Comparison of ENCODE assay signal across 8 cellular contexts in genomic region chr11:73383249-73384126, GRCh38. TPM values are rescaled to one million over a fixed set of nuclear protein-coding genes. Genes with fewer than 3 reads are reported as not detected.
A peak's percentile ranks its signal among the peaks of the same experiment; 100 is the strongest.
DNase-seq lines count a peak whose midpoint lies in the region; ATAC-seq and TF ChIP-seq lines count a peak whose summit lies in the region.
"Had no signal": no experiment of that assay in that cellular context is flagged by ENCODE, and none has a peak within 500 bp of the region (broad histone marks: within the 10 kb centered on the region; RNA-seq: fewer than 3 reads in every experiment).

No MANE protein-coding gene starts in this region.

- H3K9me3 ChIP-seq in DND-41 (ENCODE audit: insufficient read depth, low read length, severe bottlenecking): no peaks in the 10 kb centered on the region
- no peaks in the 10 kb centered on the region for H3K9me3 ChIP-seq in neuronal stem cell (replicated peaks in 1 of 2; ENCODE audit: control insufficient read depth in 2 of 2, insufficient read depth in 1 of 2, low read depth in 1 of 2, low read length in 2 of 2)
- H3K9me3 ChIP-seq: heart left ventricle had no signal

- no peak overlapping the region for H2AFZ ChIP-seq in DND-41 (ENCODE audit: low read depth, low read length)
- H2AFZ ChIP-seq in neuronal stem cell (ENCODE audit: low read length): peak overlapping the region; percentile 15

- no peaks in the 10 kb centered on the region for H3K27me3 Mint-ChIP-seq in IgD-negative memory B cell

- H3K27me3 ChIP-seq in DND-41 (ENCODE audit: insufficient read depth, low read length, poor library complexity): no peaks in the 10 kb centered on the region
- no peaks in the 10 kb centered on the region for H3K27me3 ChIP-seq in neuronal stem cell (ENCODE audit: control insufficient read depth in 3 of 3, insufficient read depth in 3 of 3, low read depth in 1 of 3, low read length in 3 of 3)
- H3K27me3 ChIP-seq: heart left ventricle had no signal

- peak overlapping the region; percentile 77 for H2AK5ac ChIP-seq in neuronal stem cell (ENCODE audit: low read depth, low read length)

- no peak for TF ChIP-seq CTCF in DND-41 (IDR thresholded peaks at IDR 0.05; ENCODE audit: borderline replicate concordance, extremely low read depth, low read length, poor library complexity, severe bottlenecking)

- H3K36me3 Mint-ChIP-seq in IgD-negative memory B cell: no peaks in the 10 kb centered on the region

- no peak overlapping the region for H3K4me3 ChIP-seq in DND-41 (ENCODE audit: low read depth in 1 of 2, low read length in 2 of 2)
- H3K4me3 ChIP-seq in neuronal stem cell (ENCODE audit: low read length in 2 of 2): no peak overlapping the region

- no peaks in the 10 kb centered on the region for H3K9me3 Mint-ChIP-seq in IgD-negative memory B cell

- no peak overlapping the region for H3K4me2 ChIP-seq in DND-41 (ENCODE audit: insufficient read depth, low read length)
- no peak overlapping the region for H3K4me2 ChIP-seq in neuronal stem cell (ENCODE audit: insufficient read depth, low read length, poor library complexity, severe bottlenecking)

- H4K20me1 ChIP-seq in DND-41 (ENCODE audit: insufficient read depth, low read length): peaks cover 98% of the 10 kb centered on the region

- peak overlapping the region; percentile 63 for H3K18ac ChIP-seq in neuronal stem cell (ENCODE audit: low read length)

- no peak overlapping the region for H2BK12ac ChIP-seq in neuronal stem cell (ENCODE audit: low read length)

- H3K27ac ChIP-seq in DND-41 (ENCODE audit: low read length) (peak overlapping the region; percentile 43; the same call in 1 of the 2 replicates), neuronal stem cell (replicated peaks; ENCODE audit: low read length) (no peak overlapping the region)

- H3K4me1 ChIP-seq in DND-41 (ENCODE audit: insufficient read depth, low read length): peaks cover 54% of the 10 kb centered on the region
- H3K4me1 ChIP-seq in neuronal stem cell (ENCODE audit: control insufficient read depth in 2 of 2, insufficient read depth in 1 of 2, low read depth in 1 of 2, low read length in 2 of 2): peaks cover 27 to 30% of the 10 kb centered on the region in 2 donors

- no peak overlapping the region for H2BK5ac ChIP-seq in neuronal stem cell (ENCODE audit: low read length)

- H3K79me1 ChIP-seq in neuronal stem cell (ENCODE audit: low read depth, low read length): peaks cover 27% of the 10 kb centered on the region

- ATAC-seq in DND-41 (ENCODE audit: insufficient read depth, low read depth) (no peak), GM18502 (IDR thresholded peaks at IDR 0.05; ENCODE audit: poor library complexity, unreplicated experiment) (no peak)

- peak overlapping the region; percentile 38 for H2BK15ac ChIP-seq in neuronal stem cell (ENCODE audit: low read length)

- peak overlapping the region; percentile 99 to 100 (median 100) for H3K27ac Mint-ChIP-seq in IgD-negative memory B cell

- no peak overlapping the region for H3K4ac ChIP-seq in neuronal stem cell (ENCODE audit: low read length)

- no peak overlapping the region for H4K8ac ChIP-seq in neuronal stem cell (ENCODE audit: low read depth, low read length)

- H3K14ac ChIP-seq in neuronal stem cell (ENCODE audit: low read length): no peak overlapping the region

- no peak for DNase-seq in DND-41
- DNase-seq in dermis blood vessel endothelial cell: peak; percentile 61
- no peak for DNase-seq in neuronal stem cell (ENCODE audit: low spot score)
- no peak for DNase-seq in NCI-H1092 treated with DMSO at 0.1 percent for 48 hours (lab: John Stamatoyannopoulos, UW)
- no peak for DNase-seq in NCI-H1092 (lab: John Stamatoyannopoulos, UW)
- DNase-seq: heart left ventricle had no signal

- peak overlapping the region; percentile 16; the same call in 1 of the 2 replicates for H3K9ac ChIP-seq in DND-41 (ENCODE audit: low read depth, low read length)
- no peak overlapping the region for H3K9ac ChIP-seq in neuronal stem cell (ENCODE audit: low read depth, low read length, poor library complexity)

- peaks cover 26% of the 10 kb centered on the region for H3K36me3 ChIP-seq in DND-41 (ENCODE audit: insufficient read depth, low read length)
- peaks cover 1 to 7% of the 10 kb centered on the region in 2 donors for H3K36me3 ChIP-seq in neuronal stem cell (replicated peaks in 1 of 2; ENCODE audit: control insufficient read depth in 2 of 2, insufficient read depth in 2 of 2, low read length in 2 of 2)
- H3K36me3 ChIP-seq: heart left ventricle had no signal

- peak overlapping the region; percentile 73 to 98 (median 91) for H3K4me3 Mint-ChIP-seq in IgD-negative memory B cell

- peaks cover 99% of the 10 kb centered on the region for H3K79me2 ChIP-seq in DND-41 (ENCODE audit: insufficient read depth, low read length)

- no peak overlapping the region for H2BK120ac ChIP-seq in neuronal stem cell (ENCODE audit: low read depth, low read length)

- H3K4me1 Mint-ChIP-seq in IgD-negative memory B cell: peaks cover 69 to 94% (median 84%) of the 10 kb centered on the region in 3 donors

- no peak overlapping the region for H3K23ac ChIP-seq in neuronal stem cell (ENCODE audit: low read depth, low read length, poor library complexity)

- no peak overlapping the region for H4K91ac ChIP-seq in neuronal stem cell (ENCODE audit: low read depth, low read length, poor library complexity)

- no CpG with 5 or more reads among the region's 9 CpGs for WGBS in neuronal stem cell (ENCODE audit: extremely low coverage in 2 of 2, insufficient read length in 2 of 2, insufficient replicate concordance in 1 of 2), 2 donors

RNA-seq across cellular contexts. Expression of gene RELT, which starts 7.3 kb away (rescaled TPM):
- 29.9 TPM for polyA plus RNA-seq in IgD-negative memory B cell
- 6.7 and 7.8 TPM in 2 replicates for total RNA-seq in dermis blood vessel endothelial cell
- polyA plus RNA-seq in neuronal stem cell (2013, experiment 1 of 2): 6.6 TPM
- 6.9 TPM for polyA plus RNA-seq in neuronal stem cell (2013, experiment 2 of 2)
